ENCODE assay signal across 2 cellular contexts in the genomic region with DNA sequence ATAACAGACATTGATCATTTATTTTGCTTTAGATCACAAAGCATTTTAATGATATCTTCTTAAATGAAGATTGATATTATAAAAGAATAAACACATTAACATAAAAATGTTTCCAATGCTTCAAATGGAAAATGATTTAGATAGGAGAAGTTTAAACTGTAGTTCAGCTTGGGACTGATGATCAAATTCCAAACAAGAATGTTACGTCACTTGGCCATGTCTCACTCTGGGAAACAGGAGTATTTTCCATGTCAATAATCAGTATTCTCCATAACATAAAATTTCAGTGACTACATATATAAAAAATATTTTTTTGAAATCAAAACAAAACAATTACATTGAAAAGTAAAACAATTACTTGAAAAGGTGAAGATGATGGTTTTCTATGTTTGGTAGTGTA.
A peak's percentile ranks its signal among the peaks of the same experiment; 100 is the strongest.
TF ChIP-seq lines count a peak whose summit lies in the region.

No MANE protein-coding gene starts in this region.

TF ChIP-seq in liver, 16 proteins besides CTCF, POLR2A, EP300 and RAD21:
- TF ChIP-seq ZBTB33 (IDR thresholded peaks at IDR 0.05) (no peak), RXRA (IDR thresholded peaks at IDR 0.05) (no peak), HNF4A (conservative IDR thresholded peaks at IDR 0.05) (peak; percentile 13 to 39)

TF ChIP-seq in HepG2, 621 proteins besides CTCF, POLR2A, EP300 and RAD21 (continued from another document):
- TF ChIP-seq ZNF589 (CRISPR knock-in tag; conservative IDR thresholded peaks at IDR 0.05) (no peak), ZFP37 (CRISPR knock-in tag; IDR thresholded peaks at IDR 0.05; ENCODE audit: borderline replicate concordance) (no peak), JUNB (CRISPR knock-in tag; IDR thresholded peaks at IDR 0.05; ENCODE audit: borderline replicate concordance) (no peak), CBFB (CRISPR knock-in tag; IDR thresholded peaks at IDR 0.05) (no peak), ZNF225 (CRISPR knock-in tag; IDR thresholded peaks at IDR 0.05) (no peak)
TF ChIP-seq in HepG2: peak in this region for 0.
